Comparison of ENCODE assay signal across 15 cellular contexts in the genomic region with DNA sequence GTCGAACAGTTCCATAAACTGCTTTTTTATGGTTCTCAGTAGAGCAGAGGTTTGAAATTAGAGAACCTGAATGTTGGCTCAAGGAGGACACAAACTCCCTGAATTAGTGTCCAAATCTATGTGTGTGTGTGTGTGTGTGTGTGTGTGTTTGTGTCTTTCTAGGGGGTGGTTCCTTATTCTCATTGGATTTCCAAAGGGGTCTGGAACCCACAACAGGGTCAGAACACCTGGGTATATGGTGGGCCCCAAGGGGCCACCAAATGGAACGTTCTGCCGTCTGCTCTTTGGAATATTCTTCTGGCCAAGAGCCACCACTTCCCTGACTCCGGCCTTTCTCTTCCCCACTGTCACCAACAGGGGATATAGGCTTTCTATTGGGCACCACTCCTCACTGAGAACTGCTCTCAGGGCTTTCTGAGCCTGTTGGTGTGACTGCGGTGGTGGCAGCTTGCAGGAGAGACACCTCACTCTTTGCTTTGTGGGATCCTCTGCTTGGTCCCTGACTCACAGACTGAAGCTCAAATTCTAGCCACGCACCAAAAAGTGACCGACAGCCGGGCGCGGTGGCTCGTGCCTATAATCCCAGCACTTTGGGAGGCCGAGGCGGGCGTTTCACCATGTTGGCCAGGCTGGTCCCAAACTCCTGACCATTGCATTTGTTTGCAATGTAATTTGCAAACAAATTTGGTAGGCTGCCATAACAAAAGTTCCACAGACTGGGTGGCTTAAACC. TPM values are rescaled to one million over a fixed set of nuclear protein-coding genes. Genes with fewer than 3 reads are reported as not detected.
DNase-seq lines count a peak whose midpoint lies in the region; ATAC-seq, FAIRE-seq and TF ChIP-seq lines count a peak whose summit lies in the region.
"Had no signal": no experiment of that assay in that cellular context is flagged by ENCODE, and none has a peak within 500 bp of the region (broad histone marks: within the 10 kb centered on the region; RNA-seq: fewer than 3 reads in every experiment).

No MANE protein-coding gene starts in this region.

- H3K4me2 ChIP-seq in KMS-11 (0 out of 2 replicates have a peak overlapping the region, but pooled peaks have one; percentile 41), GM12878 (ENCODE audit: control insufficient read depth, insufficient read depth) (no peak overlapping the region), mesenchymal stem cell (ENCODE audit: low read length, poor library complexity, severe bottlenecking) (no peak overlapping the region)

- H3K14ac ChIP-seq in mesenchymal stem cell (ENCODE audit: low read length in 2 of 2) = no peak overlapping the region

- no peak overlapping the region for H2AK5ac ChIP-seq in mesenchymal stem cell (ENCODE audit: low read length, severe bottlenecking)

- H3K9me3 ChIP-seq in GM12878 (replicated peaks; ENCODE audit: control insufficient read depth, insufficient read depth, low read length) = no peaks in the 10 kb centered on the region
- H3K9me3 ChIP-seq in mesenchymal stem cell (ENCODE audit: control insufficient read depth, low read length) = no peaks in the 10 kb centered on the region
- no peaks in the 10 kb centered on the region for H3K9me3 ChIP-seq in stomach

- no peak for TF ChIP-seq RAD21 in GM12878 (IDR thresholded peaks at IDR 0.05; ENCODE audit: insufficient read depth, low read depth, low read length)

- H4K8ac ChIP-seq in mesenchymal stem cell (ENCODE audit: low read length) = peak overlapping the region; percentile 23

- H3K4me1 ChIP-seq in KMS-11 (ENCODE audit: low read depth, poor library complexity, severe bottlenecking) (peaks cover 14% of the 10 kb centered on the region), GM12878 (ENCODE audit: control insufficient read depth, insufficient read depth, low read length) (peaks cover 17% of the 10 kb centered on the region), mesenchymal stem cell (ENCODE audit: control insufficient read depth, insufficient read depth, low read depth, low read length) (no peaks in the 10 kb centered on the region), stomach (peaks cover 3 to 31% (median 24%) of the 10 kb centered on the region in 4 donors)

- intact Hi-C loops in GM12878 (cut with micrococcal nuclease; ENCODE audit: unreplicated experiment) = no loop called here
- intact Hi-C loops in stomach (cut with DNase I; ENCODE audit: low total_unique reads) = loop anchor here (5.0 kb wide), 1 partner anchor 73 kb away; no protein-coding TSS in a partner anchor

- no peaks in the 10 kb centered on the region for H4K20me1 ChIP-seq in KMS-11 (ENCODE audit: insufficient read depth)
- no peaks in the 10 kb centered on the region for H4K20me1 ChIP-seq in GM12878 (ENCODE audit: control insufficient read depth, insufficient read depth)

- no peak overlapping the region for H4K91ac ChIP-seq in mesenchymal stem cell (ENCODE audit: low read length)

- no peaks in the 10 kb centered on the region for H3K79me2 ChIP-seq in KMS-11 (ENCODE audit: insufficient read depth, low read depth)
- no peaks in the 10 kb centered on the region for H3K79me2 ChIP-seq in GM12878 (ENCODE audit: control insufficient read depth, insufficient read depth, low read length)

- BruUV-seq in GM12878 (replicated peaks; lab: Mats Ljungman, UMichigan) = no TSS peak

- no peak overlapping the region for H3K23ac ChIP-seq in mesenchymal stem cell (ENCODE audit: low read length in 2 of 2)

- H3K18ac ChIP-seq in mesenchymal stem cell (ENCODE audit: low read depth in 1 of 2, low read length in 2 of 2) = peak overlapping the region in 1 of 2 experiments; percentile 48

- FAIRE-seq in GM12878 (lab: Jason Lieb, UNC) = no peak

- H3K4me3 ChIP-seq in KMS-11 (IDR thresholded peaks at IDR 0.05; ENCODE audit: insufficient read depth, low read depth, low read length) = no peak overlapping the region
- no peak overlapping the region for H3K4me3 ChIP-seq in GM12878
- H3K4me3 ChIP-seq in mesenchymal stem cell (ENCODE audit: insufficient read depth in 1 of 2, low read depth in 1 of 2, low read length in 2 of 2) = no peak overlapping the region
- H3K4me3 ChIP-seq in stomach = no peak overlapping the region
- H3K4me3 ChIP-seq: coronary artery had no signal

- H3K36me3 ChIP-seq in KMS-11 (ENCODE audit: insufficient read depth) (no peaks in the 10 kb centered on the region), GM12878 (ENCODE audit: control insufficient read depth in 2 of 2, insufficient read depth in 2 of 2, low read length in 1 of 2) (no peaks in the 10 kb centered on the region), mesenchymal stem cell (ENCODE audit: control insufficient read depth in 1 of 2, insufficient read depth in 2 of 2, low read depth in 1 of 2, low read length in 2 of 2) (no peaks in the 10 kb centered on the region), stomach (no peaks in the 10 kb centered on the region)

- CTCF ChIA-PET in GM12878 (lab: Yijun Ruan, JAX) = interaction anchor here (0.6 to 7.4 kb wide), 10 partner anchors 13 to 251 kb away, joined by 3 to 40 read pairs (median 5); a partner anchor contains a TSS

- no peak overlapping the region for H3K9ac ChIP-seq in KMS-11
- H3K9ac ChIP-seq in GM12878 (ENCODE audit: control insufficient read depth, insufficient read depth, low read length) = no peak overlapping the region
- no peak overlapping the region for H3K9ac ChIP-seq in mesenchymal stem cell (ENCODE audit: low read length)

- H3K27ac ChIP-seq in KMS-11 = no peak overlapping the region; the same call in 1 of the 2 replicates
- 0 out of 2 replicates have a peak overlapping the region, but pooled peaks have one; percentile 20 for H3K27ac ChIP-seq in GM12878 (ENCODE audit: control insufficient read depth, insufficient read depth)
- no peak overlapping the region for H3K27ac ChIP-seq in mesenchymal stem cell (ENCODE audit: low read length, poor library complexity, severe bottlenecking)
- H3K27ac ChIP-seq in stomach = peak overlapping the region; percentile 35 to 76 (median 48)
- H3K27ac ChIP-seq: coronary artery had no signal

- H3K27me3 ChIP-seq in KMS-11 (ENCODE audit: insufficient read depth, low read depth) (no peaks in the 10 kb centered on the region), GM12878 (replicated peaks in 1 of 2; ENCODE audit: control insufficient read depth in 2 of 2, insufficient read depth in 2 of 2, low read length in 1 of 2) (no peaks in the 10 kb centered on the region), mesenchymal stem cell (ENCODE audit: control insufficient read depth in 1 of 2, insufficient read depth in 1 of 2, low read length in 2 of 2) (no peaks in the 10 kb centered on the region), stomach (no peaks in the 10 kb centered on the region)

- RAD21 ChIA-PET in GM12878 (lab: Charles Lee; ENCODE audit: unreplicated experiment) = interaction anchor here (1.1 to 3.0 kb wide), 5 partner anchors 13 to 84 kb away, joined by 3 to 15 read pairs (median 7); a partner anchor contains a TSS

- peak overlapping the region; percentile 66 for H2AFZ ChIP-seq in KMS-11 (ENCODE audit: low read depth)
- H2AFZ ChIP-seq in GM12878 (ENCODE audit: control insufficient read depth, low read depth, low read length) = peak overlapping the region; percentile 77
- no peak overlapping the region for H2AFZ ChIP-seq in mesenchymal stem cell (ENCODE audit: low read depth, low read length)

- no peak for DNase-seq in GM12878 (ENCODE audit: low read depth, low spot score)
- DNase-seq in mesenchymal stem cell = no peak
- DNase-seq in stomach = no peak
- DNase-seq in NCI-H2107 treated with DMSO at 0.1 percent for 48 hours (lab: John Stamatoyannopoulos, UW; ENCODE audit: unreplicated experiment) = no peak
- no peak for DNase-seq in germinal center (ENCODE audit: low spot score)
- DNase-seq: activated CD8-positive, alpha-beta T cell treated with anti-CD3 and anti-CD28 coated beads for 36 hours; activated naive CD8-positive, alpha-beta T cell treated with anti-CD3 and anti-CD28 coated beads for 36 hours; Calu3; kidney glomerular epithelial cell; stimulated activated CD4-positive, alpha-beta T cell treated with anti-CD3 and anti-CD28 coated beads, Interleukin-4, amount 100 ng/mL, for 4 hours; substantia nigra; T-cell had no signal

- H2BK12ac ChIP-seq in mesenchymal stem cell (ENCODE audit: low read length in 2 of 2) = peak overlapping the region; percentile 22 to 49

- POLR2A ChIA-PET in GM12878 (lab: Charles Lee) = interaction anchor here (0.9 to 2.6 kb wide), 2 partner anchors 51 to 84 kb away, joined by 5 to 10 read pairs; a partner anchor contains a TSS

- SMC1A ChIA-PET in GM12878 (lab: Charles Lee; ENCODE audit: uncharacterized antibody, unreplicated experiment) = interaction anchor here (0.6 to 2.6 kb wide), 7 partner anchors 12 to 121 kb away, joined by 3 to 7 read pairs (median 3); no protein-coding TSS in a partner anchor

- H3K4ac ChIP-seq in mesenchymal stem cell (ENCODE audit: low read depth in 1 of 2, low read length in 2 of 2) = peak overlapping the region in 1 of 2 experiments; percentile 51

- H2BK5ac ChIP-seq in mesenchymal stem cell (ENCODE audit: low read depth, low read length, poor library complexity, severe bottlenecking) = no peak overlapping the region

- TF ChIP-seq CTCF in KMS-11 (conservative IDR thresholded peaks at IDR 0.05; ENCODE audit: low read depth, low read length) (no peak), GM12878 (IDR thresholded peaks at IDR 0.05 in 2 of 3, conservative IDR thresholded peaks at IDR 0.05 in 1 of 3; ENCODE audit: control insufficient read depth in 2 of 3, extremely low read depth in 1 of 3, insufficient read depth in 1 of 3, low read depth in 3 of 3, low read length in 3 of 3) (no peak), stomach (IDR thresholded peaks at IDR 0.05) (no peak)

- no peak; the same call in 2 of the 3 replicates for ATAC-seq in GM12878
- no peak for ATAC-seq in activated CD4-positive, CD25-positive, alpha-beta regulatory T cell treated with anti-CD3 and anti-CD28 coated beads, Interleukin-2, amount 50 U/mL, for 24 hours
- ATAC-seq: T-cell had no signal

- H2BK15ac ChIP-seq in mesenchymal stem cell (ENCODE audit: low read depth, poor library complexity, severe bottlenecking) = peak overlapping the region; percentile 19

- in situ Hi-C loops in GM12878 (cut with MboI) = no loop called here

- no peaks in the 10 kb centered on the region for H3K79me1 ChIP-seq in mesenchymal stem cell (replicated peaks; ENCODE audit: low read length, poor library complexity, severe bottlenecking)

- 93% methylated on average over 14 of the region's 14 CpGs for WGBS in GM12878 (ENCODE audit: insufficient coverage, insufficient replicate concordance, low lambda C conversion rate, missing lambda C conversion rate)
- WGBS in mesenchymal stem cell = 87% methylated on average over 14 of the region's 14 CpGs
- WGBS in stomach, 5 donors = 77 to 88% (median 82%) methylated on average over 14 of the region's 14 CpGs

- no peak overlapping the region for H2BK120ac ChIP-seq in mesenchymal stem cell (ENCODE audit: low read depth, low read length)

- TF ChIP-seq EP300 in GM12878 (IDR thresholded peaks at IDR 0.05; ENCODE audit: borderline replicate concordance in 1 of 2, control insufficient read depth in 1 of 2, low read depth in 2 of 2, low read length in 2 of 2) (no peak), stomach (IDR thresholded peaks at IDR 0.05) (no peak)

- no peak for TF ChIP-seq POLR2A in GM12878 (IDR thresholded peaks at IDR 0.05; ENCODE audit: low read depth, low read length)
- TF ChIP-seq POLR2A in stomach (IDR thresholded peaks at IDR 0.05) = no peak

RNA-seq across cellular contexts. Expression of a gene that starts 47.5 kb away (rescaled TPM):
- total RNA-seq in GM12878 (2013; cell fraction: nucleolus; rRNA removed) = 49.5 and 49.8 TPM in 2 replicates
- 272 and 292 TPM in 2 replicates for total RNA-seq in GM12878 (2014; rRNA removed)
- total RNA-seq in GM12878 (2014; rRNA removed; fragmentation: Illumina TruSeq; extraction: Trizol) = 164 and 165 TPM in 2 replicates
- total RNA-seq in GM12878 (2021) = 271 and 294 TPM in 2 replicates
- polyA plus RNA-seq in GM12878 (2011; ENCODE audit: low read depth) = 58.3 TPM
- 130 and 247 TPM in 2 replicates for polyA plus RNA-seq in GM12878 (2011; rRNA removed)
- polyA plus RNA-seq in GM12878 (2011; cell fraction: cytosol; rRNA removed) = 206 and 263 TPM in 2 replicates
- 176 and 184 TPM in 2 replicates for polyA plus RNA-seq in GM12878 (2011; cell fraction: nucleus; rRNA removed)
- 143 and 156 TPM in 2 replicates for polyA plus RNA-seq in GM12878 (2012)
- 143 and 238 TPM in 2 replicates for polyA plus RNA-seq in GM12878 (2014; fragmentation: Illumina TruSeq; extraction: Trizol)
- polyA plus RNA-seq in GM12878 (2014; fragmentation: Nextera tagmentation; extraction: Ambion mirVana) = 10 to 100 TPM in 1 of 2 experiments, 1 to 10 TPM in 1; 2.3 to 15.4 TPM
- polyA plus RNA-seq in GM12878 (2014; rRNA removed) = 225 and 254 TPM in 2 replicates
- 100 to 1,000 TPM; 318 to 358 TPM for polyA plus RNA-seq in GM12878 (2016; fragmentation: Nextera tagmentation; extraction: Ambion mirVana)
- 164 and 240 TPM in 2 replicates for polyA minus RNA-seq in GM12878 (2011; rRNA and poly(A)+ RNA removed)
- 90.0 and 92.1 TPM in 2 replicates for polyA minus RNA-seq in GM12878 (2011; cell fraction: cytosol; rRNA and poly(A)+ RNA removed)
- polyA minus RNA-seq in GM12878 (2011; cell fraction: nucleus; rRNA and poly(A)+ RNA removed) = 22.4 and 26.4 TPM in 2 replicates
- 33.5 TPM for polyA plus RNA-seq in mesenchymal stem cell (2013, experiment 1 of 2)
- polyA plus RNA-seq in mesenchymal stem cell (2013, experiment 2 of 2) = 33.2 TPM
- 100 to 1,000 TPM in 3 of 5 donors, 10 to 100 TPM in 2; 12.3 to 186 (median 125) TPM for total RNA-seq in stomach
- 100 to 1,000 TPM; 109 to 149 (median 109) TPM for polyA plus RNA-seq in stomach

RNA-seq across cellular contexts. Expression of a gene that starts 51.4 kb away (rescaled TPM):
- 76.9 and 77.1 TPM in 2 replicates for total RNA-seq in GM12878 (2013; cell fraction: nucleolus; rRNA removed)
- 10.4 and 13.4 TPM in 2 replicates for total RNA-seq in GM12878 (2014; rRNA removed)
- 7.7 and 8.8 TPM in 2 replicates for total RNA-seq in GM12878 (2014; rRNA removed; fragmentation: Illumina TruSeq; extraction: Trizol)
- 23.5 and 26.0 TPM in 2 replicates for total RNA-seq in GM12878 (2021)
- polyA plus RNA-seq in GM12878 (2011; ENCODE audit: low read depth) = 5.7 TPM
- 3.9 and 8.7 TPM in 2 replicates for polyA plus RNA-seq in GM12878 (2011; rRNA removed)
- polyA plus RNA-seq in GM12878 (2011; cell fraction: cytosol; rRNA removed) = 9.1 and 11.6 TPM in 2 replicates
- polyA plus RNA-seq in GM12878 (2011; cell fraction: nucleus; rRNA removed) = 40.5 and 46.0 TPM in 2 replicates
- 12.4 and 13.5 TPM in 2 replicates for polyA plus RNA-seq in GM12878 (2012)
- 3.7 and 8.1 TPM in 2 replicates for polyA plus RNA-seq in GM12878 (2014; fragmentation: Illumina TruSeq; extraction: Trizol)
- polyA plus RNA-seq in GM12878 (2014; fragmentation: Nextera tagmentation; extraction: Ambion mirVana) = 1 to 10 TPM in 1 of 2 experiments, under 1 TPM in 1; 0.87 to 1.4 TPM
- 16.3 and 18.1 TPM in 2 replicates for polyA plus RNA-seq in GM12878 (2014; rRNA removed)
- 10 to 100 TPM in 1 of 2 experiments, 1 to 10 TPM in 1; 10.0 to 10.8 TPM for polyA plus RNA-seq in GM12878 (2016; fragmentation: Nextera tagmentation; extraction: Ambion mirVana)
- polyA minus RNA-seq in GM12878 (2011; rRNA and poly(A)+ RNA removed) = 18.4 and 36.0 TPM in 2 replicates
- 6.4 and 14.2 TPM in 2 replicates for polyA minus RNA-seq in GM12878 (2011; cell fraction: cytosol; rRNA and poly(A)+ RNA removed)
- polyA minus RNA-seq in GM12878 (2011; cell fraction: nucleus; rRNA and poly(A)+ RNA removed) = 13.7 and 25.4 TPM in 2 replicates
- 21.4 TPM for polyA plus RNA-seq in mesenchymal stem cell (2013, experiment 1 of 2)
- 22.7 TPM for polyA plus RNA-seq in mesenchymal stem cell (2013, experiment 2 of 2)
- total RNA-seq in stomach = 100 to 1,000 TPM in 1 of 5 donors, 10 to 100 TPM in 4; 37.9 to 199 (median 54.0) TPM
- 10 to 100 TPM; 11.3 to 81.4 (median 17.2) TPM for polyA plus RNA-seq in stomach

Comparison
In these comparisons a context has a peak if more than half of its experiments do, and no peak if none do; other contexts are left out.
1. H3K27ac ChIP-seq: peak in GM12878 (single experiment) and stomach (5 of 5); none in KMS-11 (single experiment) and mesenchymal stem cell (single experiment).